In genomic region chr19:2695288-2695866, GRCh38 we compare ENCODE assay signal across 11 cellular contexts. TPM values are rescaled to one million over a fixed set of nuclear protein-coding genes. Genes with fewer than 3 reads are reported as not detected.
DNase-seq lines count a peak whose midpoint lies in the region; ATAC-seq and TF ChIP-seq lines count a peak whose summit lies in the region.
"Had no signal": no experiment of that assay in that cellular context is flagged by ENCODE, and none has a peak within 500 bp of the region (broad histone marks: within the 10 kb centered on the region; RNA-seq: fewer than 3 reads in every experiment).

No MANE protein-coding gene starts in this region.

- TF ChIP-seq POLR2A in heart left ventricle (IDR thresholded peaks at IDR 0.05) = no peak

- H3K27me3 ChIP-seq in DOHH2 (ENCODE audit: control insufficient read depth, low read length) (no peaks in the 10 kb centered on the region), heart left ventricle (no peaks in the 10 kb centered on the region), parathyroid adenoma (ENCODE audit: control insufficient read depth, insufficient read depth, low read length) (no peaks in the 10 kb centered on the region)

- intact Hi-C loops in heart left ventricle (cut with DNase I) = no loop called here

- peaks cover 84% of the 10 kb centered on the region for H3K79me2 ChIP-seq in DOHH2 (ENCODE audit: control insufficient read depth, low read length)
- H3K79me2 ChIP-seq in parathyroid adenoma = peaks cover 2% of the 10 kb centered on the region

- no peak for DNase-seq in activated naive CD8-positive, alpha-beta T cell treated with anti-CD3 and anti-CD28 coated beads, Interleukin-2, amount 50 U/mL, for 24 hours
- DNase-seq in heart left ventricle (peak in 4 of 5 donors; percentile 58 to 78 (median 66)), NCI-H446 treated with DMSO at 0.1 percent for 48 hours (lab: John Stamatoyannopoulos, UW) (no peak), NCI-H128 (lab: John Stamatoyannopoulos, UW; ENCODE audit: unreplicated experiment) (no peak)
- DNase-seq in stimulated activated CD4-positive, alpha-beta T cell treated with anti-CD3 and anti-CD28 coated beads, Interleukin-2, amount 100 ng/mL, for 48 hours = no peak
- DNase-seq: activated CD8-positive, alpha-beta T cell treated with anti-CD3 and anti-CD28 coated beads for 36 hours; NCI-H1694 treated with DMSO at 0.1 percent for 48 hours; SHP77 treated with DMSO at 0.1 percent for 48 hours had no signal

- WGBS in heart left ventricle, 4 donors = 10 to 21% (median 15%) methylated on average over 14 of the region's 14 CpGs

- ATAC-seq in activated naive CD8-positive, alpha-beta T cell treated with anti-CD3 and anti-CD28 coated beads, Interleukin-2, amount 50 U/mL, for 24 hours = no peak
- ATAC-seq in heart left ventricle = peak; percentile 83 to 94 (median 84)
- ATAC-seq in HG03565 (IDR thresholded peaks at IDR 0.05; ENCODE audit: unreplicated experiment) = no peak
- ATAC-seq: activated CD8-positive, alpha-beta T cell treated with anti-CD3 and anti-CD28 coated beads for 36 hours had no signal

- H3K27ac ChIP-seq in DOHH2 (ENCODE audit: low read depth, low read length) = peak overlapping the region; percentile 99
- H3K27ac ChIP-seq in heart left ventricle = peak overlapping the region in 11 of 12 donors; percentile 49 to 91 (median 77)
- H3K27ac ChIP-seq in parathyroid adenoma = peak overlapping the region; percentile 47

- H3K4me3 Mint-ChIP-seq in activated naive CD8-positive, alpha-beta T cell treated with anti-CD3 and anti-CD28 coated beads, Interleukin-2, amount 50 U/mL, for 24 hours = no peak overlapping the region
- H3K4me3 Mint-ChIP-seq: activated CD8-positive, alpha-beta T cell treated with anti-CD3 and anti-CD28 coated beads for 36 hours had no signal

- no peaks in the 10 kb centered on the region for H4K20me1 ChIP-seq in DOHH2 (ENCODE audit: control insufficient read depth, insufficient read depth, low read depth, low read length)

- H3K4me3 ChIP-seq in DOHH2 (ENCODE audit: low read length) = peak overlapping the region; percentile 84
- H3K4me3 ChIP-seq in heart left ventricle = peak overlapping the region in 1 of 12 donors; percentile 7
- no peak overlapping the region for H3K4me3 ChIP-seq in parathyroid adenoma (ENCODE audit: low read depth, low read length)

- no peaks in the 10 kb centered on the region for H3K9me2 ChIP-seq in DOHH2 (replicated peaks; ENCODE audit: control insufficient read depth, low read length)

- peaks cover 68% of the 10 kb centered on the region for H3K4me1 ChIP-seq in DOHH2 (ENCODE audit: control insufficient read depth, low read length)
- peaks cover 0 to 38% (median 13%) of the 10 kb centered on the region in 12 donors for H3K4me1 ChIP-seq in heart left ventricle
- no peaks in the 10 kb centered on the region for H3K4me1 ChIP-seq in parathyroid adenoma

- peak; percentile 3 for TF ChIP-seq CTCF in DOHH2 (IDR thresholded peaks at IDR 0.05; ENCODE audit: low read depth, low read length, poor library complexity, severe bottlenecking)
- no peak for TF ChIP-seq CTCF in heart left ventricle (IDR thresholded peaks at IDR 0.05)
- no peak for TF ChIP-seq CTCF in parathyroid adenoma (IDR thresholded peaks at IDR 0.05)

- peaks cover 16% of the 10 kb centered on the region for H3K4me1 Mint-ChIP-seq in activated naive CD8-positive, alpha-beta T cell treated with anti-CD3 and anti-CD28 coated beads, Interleukin-2, amount 50 U/mL, for 24 hours

- no peak overlapping the region for H2AFZ ChIP-seq in parathyroid adenoma

- H3K36me3 Mint-ChIP-seq in activated naive CD8-positive, alpha-beta T cell treated with anti-CD3 and anti-CD28 coated beads, Interleukin-2, amount 50 U/mL, for 24 hours (ENCODE audit: low read depth) = no peaks in the 10 kb centered on the region

- H3K9me3 ChIP-seq in DOHH2 (ENCODE audit: control insufficient read depth, insufficient read depth, low read length) (no peaks in the 10 kb centered on the region), heart left ventricle (no peaks in the 10 kb centered on the region), parathyroid adenoma (ENCODE audit: control insufficient read depth, low read length) (no peaks in the 10 kb centered on the region)

- peak overlapping the region; percentile 83 for H3K4me2 ChIP-seq in DOHH2 (ENCODE audit: low read length)
- H3K4me2 ChIP-seq in parathyroid adenoma (ENCODE audit: low read length) = no peak overlapping the region

- H3K36me3 ChIP-seq in DOHH2 (ENCODE audit: control insufficient read depth, low read length) = peaks cover 66% of the 10 kb centered on the region
- H3K36me3 ChIP-seq in heart left ventricle = no peaks in the 10 kb centered on the region
- no peaks in the 10 kb centered on the region for H3K36me3 ChIP-seq in parathyroid adenoma (ENCODE audit: control insufficient read depth, insufficient read depth, low read length)

- H3K27me3 Mint-ChIP-seq in activated naive CD8-positive, alpha-beta T cell treated with anti-CD3 and anti-CD28 coated beads, Interleukin-2, amount 50 U/mL, for 24 hours = no peaks in the 10 kb centered on the region
- H3K27me3 Mint-ChIP-seq: activated CD8-positive, alpha-beta T cell treated with anti-CD3 and anti-CD28 coated beads for 36 hours had no signal

- H3K9ac ChIP-seq in parathyroid adenoma = no peak overlapping the region

- peak overlapping the region; percentile 49 for H3K27ac Mint-ChIP-seq in activated naive CD8-positive, alpha-beta T cell treated with anti-CD3 and anti-CD28 coated beads, Interleukin-2, amount 50 U/mL, for 24 hours
- H3K27ac Mint-ChIP-seq: activated CD8-positive, alpha-beta T cell treated with anti-CD3 and anti-CD28 coated beads for 36 hours had no signal

- H3F3A ChIP-seq in DOHH2 (ENCODE audit: control insufficient read depth, insufficient read depth) = peaks cover 21% of the 10 kb centered on the region

- no peaks in the 10 kb centered on the region for H3K9me3 Mint-ChIP-seq in activated naive CD8-positive, alpha-beta T cell treated with anti-CD3 and anti-CD28 coated beads, Interleukin-2, amount 50 U/mL, for 24 hours
- H3K9me3 Mint-ChIP-seq: activated CD8-positive, alpha-beta T cell treated with anti-CD3 and anti-CD28 coated beads for 36 hours had no signal

RNA-seq across cellular contexts. Expression of gene GNG7, which starts 7.1 kb away (rescaled TPM):
- 10 to 100 TPM; 13.9 to 46.4 (median 32.5) TPM for total RNA-seq in heart left ventricle
- 10 to 100 TPM; 11.7 to 22.5 TPM for polyA plus RNA-seq in heart left ventricle

RNA-seq across cellular contexts. Expression of gene DIRAS1, which starts 25.8 kb away (rescaled TPM):
- total RNA-seq in heart left ventricle = 100 to 1,000 TPM in 6 of 9 donors, 10 to 100 TPM in 3; 77.4 to 191 (median 142) TPM
- polyA plus RNA-seq in heart left ventricle = 100 to 1,000 TPM; 112 to 168 TPM

RNA-seq across cellular contexts. Expression of gene SLC39A3, which starts 44.4 kb away (rescaled TPM):
- total RNA-seq in heart left ventricle = 10 to 100 TPM; 16.4 to 33.3 (median 21.7) TPM
- 10 to 100 TPM; 31.2 to 63.7 TPM for polyA plus RNA-seq in heart left ventricle

Comparison
In these comparisons a context has a peak if more than half of its experiments do, and no peak if none do; other contexts are left out.
1. H3K27ac ChIP-seq: peak in every context shown above with its lines; median percentile 99 in DOHH2; 77 in heart left ventricle; 47 in parathyroid adenoma.
2. ATAC-seq: peak in heart left ventricle (4 of 4); none in activated naive CD8-positive, alpha-beta T cell treated with anti-CD3 and anti-CD28 coated beads, Interleukin-2, amount 50 U/mL, for 24 hours (single experiment) and HG03565 (single experiment).
3. DNase-seq: peak in heart left ventricle (4 of 5); none in activated naive CD8-positive, alpha-beta T cell treated with anti-CD3 and anti-CD28 coated beads, Interleukin-2, amount 50 U/mL, for 24 hours (single experiment), NCI-H446 treated with DMSO at 0.1 percent for 48 hours (single experiment), stimulated activated CD4-positive, alpha-beta T cell treated with anti-CD3 and anti-CD28 coated beads, Interleukin-2, amount 100 ng/mL, for 48 hours (0 of 2) and NCI-H128 (single experiment).